8 cellular contexts compared by ENCODE assay signal in the genomic region with DNA sequence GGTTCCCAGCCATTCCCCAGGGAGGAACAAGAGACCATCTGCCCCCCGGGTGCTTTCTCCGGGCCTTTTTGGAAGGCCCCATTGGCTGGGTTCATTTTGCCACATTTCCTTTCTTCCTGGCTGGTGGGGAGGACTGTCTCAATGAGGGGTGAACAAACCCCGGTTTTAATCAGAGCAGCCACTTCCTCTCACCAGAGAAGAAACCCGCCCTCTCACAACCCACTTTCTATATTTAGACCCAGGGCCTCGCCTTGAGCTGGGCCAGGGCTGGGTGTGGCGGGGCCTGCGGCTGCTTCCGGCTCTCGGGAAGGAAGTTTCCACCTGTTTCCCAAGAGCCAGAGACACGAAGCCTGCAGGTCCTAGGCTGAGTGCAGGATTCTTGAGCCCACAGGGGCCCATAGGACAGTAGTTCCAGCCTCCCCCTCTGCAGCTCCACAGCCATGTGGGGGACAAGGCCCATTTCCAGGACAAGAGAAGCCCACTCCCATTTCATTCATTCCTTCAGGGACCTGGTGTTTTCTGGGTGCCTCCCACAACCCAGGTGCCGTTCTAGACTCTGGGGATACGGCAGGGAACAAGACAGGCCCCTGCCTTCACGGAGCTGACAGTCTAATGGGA. TPM values are rescaled to one million over a fixed set of nuclear protein-coding genes. Genes with fewer than 3 reads are reported as not detected.
A peak's percentile ranks its signal among the peaks of the same experiment; 100 is the strongest.
DNase-seq lines count a peak whose midpoint lies in the region; ATAC-seq and TF ChIP-seq lines count a peak whose summit lies in the region.

No MANE protein-coding gene starts in this region.

- H3K4me1 Mint-ChIP-seq in activated naive CD8-positive, alpha-beta T cell treated with anti-CD3 and anti-CD28 coated beads, Interleukin-2, amount 10 ng/mL, durations not matched to agents 7 days and 5 days, result peaks cover 41% of the 10 kb centered on the region

- intact Hi-C loops in spleen (cut with DNase I; ENCODE audit: low total_unique reads), result no loop called here

- H3K27me3 ChIP-seq in spleen (replicated peaks in 1 of 7), result no peaks in the 10 kb centered on the region

- no peaks in the 10 kb centered on the region for H3K9me3 Mint-ChIP-seq in activated naive CD8-positive, alpha-beta T cell treated with anti-CD3 and anti-CD28 coated beads, Interleukin-2, amount 10 ng/mL, durations not matched to agents 7 days and 5 days

- 14 to 36% (median 21%) methylated on average over 6 to 13 of the region's 13 CpGs for WGBS in spleen, 5 donors

- ATAC-seq in HG03354 (IDR thresholded peaks at IDR 0.05; ENCODE audit: poor library complexity, severe bottlenecking, unreplicated experiment), result peak; percentile 89
- ATAC-seq in activated naive CD8-positive, alpha-beta T cell treated with anti-CD3 and anti-CD28 coated beads, Interleukin-2, amount 10 ng/mL, durations not matched to agents 7 days and 5 days (ENCODE audit: low read depth), result peak; percentile 88

- peak overlapping the region; percentile 93 for H3K27ac Mint-ChIP-seq in activated naive CD8-positive, alpha-beta T cell treated with anti-CD3 and anti-CD28 coated beads, Interleukin-2, amount 10 ng/mL, durations not matched to agents 7 days and 5 days

- H3K4me3 Mint-ChIP-seq in activated naive CD8-positive, alpha-beta T cell treated with anti-CD3 and anti-CD28 coated beads, Interleukin-2, amount 10 ng/mL, durations not matched to agents 7 days and 5 days, result peak overlapping the region; percentile 61

- peaks cover 39 to 100% (median 80%) of the 10 kb centered on the region in 6 donors for H3K4me1 ChIP-seq in spleen

- H3K27ac ChIP-seq in spleen, result peak overlapping the region; percentile 63 to 90 (median 82)

- TF ChIP-seq POLR2A in spleen (IDR thresholded peaks at IDR 0.05), result no peak

- peaks cover 3% of the 10 kb centered on the region for H3K36me3 Mint-ChIP-seq in activated naive CD8-positive, alpha-beta T cell treated with anti-CD3 and anti-CD28 coated beads, Interleukin-2, amount 10 ng/mL, durations not matched to agents 7 days and 5 days

- peak in 1 of 11 experiments; percentile 7 for TF ChIP-seq CTCF in spleen (IDR thresholded peaks at IDR 0.05 in 8 of 11, conservative IDR thresholded peaks at IDR 0.05 in 3 of 11)

- peaks cover 1% of the 10 kb centered on the region for H3K27me3 Mint-ChIP-seq in activated naive CD8-positive, alpha-beta T cell treated with anti-CD3 and anti-CD28 coated beads, Interleukin-2, amount 10 ng/mL, durations not matched to agents 7 days and 5 days

- no peaks in the 10 kb centered on the region for H3K36me3 ChIP-seq in spleen

- H3K9me3 ChIP-seq in spleen, result peaks cover 0 to 3% (median 0%) of the 10 kb centered on the region in 8 donors

- DNase-seq in NCI-H748 (lab: John Stamatoyannopoulos, UW; ENCODE audit: unreplicated experiment) (peak; percentile 9), NCI-H748 treated with DMSO at 0.1 percent for 48 hours (lab: John Stamatoyannopoulos, UW) (no peak), T-helper 1 cell (peak; percentile 25 to 89 (median 51)), spleen (peak; percentile 95), glomerular visceral epithelial cell (ENCODE audit: extremely low spot score) (no peak), NCI-H524 treated with DMSO at 0.1 percent for 48 hours (lab: John Stamatoyannopoulos, UW) (no peak)
- peak; percentile 77 for DNase-seq in activated naive CD8-positive, alpha-beta T cell treated with anti-CD3 and anti-CD28 coated beads, Interleukin-2, amount 10 ng/mL, durations not matched to agents 7 days and 5 days

- H3K4me3 ChIP-seq in spleen, result peak overlapping the region in 1 of 8 donors; percentile 35

- POLR2A ChIA-PET in activated naive CD8-positive, alpha-beta T cell treated with anti-CD3 and anti-CD28 coated beads, Interleukin-2, amount 10 ng/mL, durations not matched to agents 7 days and 5 days (lab: Charles Lee), result interaction anchor here (1.0 to 5.9 kb wide), 7 partner anchors 8 to 44 kb away, joined by 3 to 78 read pairs (median 6); a partner anchor contains a TSS

RNA-seq across cellular contexts. Expression of a gene that starts 41.8 kb away (rescaled TPM):
- total RNA-seq in activated naive CD8-positive, alpha-beta T cell treated with anti-CD3 and anti-CD28 coated beads, Interleukin-2, amount 10 ng/mL, durations not matched to agents 7 days and 5 days, result 10 to 100 TPM; 60.9 to 62.8 TPM
- total RNA-seq in spleen, result 100 to 1,000 TPM in 1 of 7 donors, 10 to 100 TPM in 6; 49.2 to 120 (median 61.6) TPM
- polyA plus RNA-seq in spleen, result 10 to 100 TPM; 48.6 to 87.8 (median 81.2) TPM

Comparison
In these comparisons a context has a peak if more than half of its experiments do, and no peak if none do; other contexts are left out.
1. DNase-seq: peak in NCI-H748 (single experiment), T-helper 1 cell (5 of 5), activated naive CD8-positive, alpha-beta T cell treated with anti-CD3 and anti-CD28 coated beads, Interleukin-2, amount 10 ng/mL, durations not matched to agents 7 days and 5 days (single experiment) and spleen (single experiment); none in NCI-H748 treated with DMSO at 0.1 percent for 48 hours (single experiment), glomerular visceral epithelial cell (single experiment) and NCI-H524 treated with DMSO at 0.1 percent for 48 hours (single experiment).